In the genomic region with DNA sequence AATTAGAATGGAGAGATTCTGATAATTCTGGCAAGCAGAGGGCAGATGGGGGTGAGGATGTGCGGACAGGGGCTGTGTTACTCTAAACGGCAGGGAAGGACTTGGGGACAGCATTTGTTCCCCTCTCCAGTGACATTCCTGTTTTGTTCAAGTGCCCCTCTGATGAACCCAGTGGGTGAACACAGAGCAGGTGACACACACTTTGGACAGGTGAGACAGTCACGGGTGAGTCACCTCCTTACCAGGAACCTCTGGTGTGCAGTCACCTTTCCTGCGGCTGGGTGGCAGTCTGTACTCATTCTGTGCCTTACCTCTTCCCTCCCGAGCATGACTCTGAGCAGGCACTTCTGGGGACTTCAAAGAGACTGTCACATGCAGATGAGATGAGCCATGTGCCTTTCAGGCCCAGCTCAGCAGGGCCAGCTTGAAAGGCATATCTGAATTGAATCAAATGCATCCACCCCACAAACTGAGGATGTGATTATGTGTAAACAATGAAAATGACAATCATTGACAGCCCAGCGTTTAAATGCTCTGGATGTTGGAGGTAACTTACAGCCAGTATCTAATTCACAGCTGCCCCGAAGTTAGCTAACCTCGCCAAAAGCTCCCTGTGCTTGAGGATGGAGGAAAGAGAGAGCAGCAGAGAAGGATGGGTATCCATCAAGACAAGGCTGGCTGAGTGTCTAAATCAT, we compare ENCODE assay signal across 8 cellular contexts.
DNase-seq lines count a peak whose midpoint lies in the region; ATAC-seq lines count a peak whose summit lies in the region.
"Not testable (repeated sequence)": the region's sequence is repeated elsewhere in the genome, so short reads cannot be mapped to it uniquely, and the experiment has no call there.

No MANE protein-coding gene starts in this region.

- peak; percentile 63 for ATAC-seq in GM18511 (IDR thresholded peaks at IDR 0.05; ENCODE audit: unreplicated experiment)
- ATAC-seq in GM21381 (IDR thresholded peaks at IDR 0.05; ENCODE audit: unreplicated experiment): peak; percentile 72
- peak; percentile 54 for ATAC-seq in HG02884 (IDR thresholded peaks at IDR 0.05; ENCODE audit: unreplicated experiment)
- peak; percentile 76 for ATAC-seq in HG03460 (IDR thresholded peaks at IDR 0.05; ENCODE audit: unreplicated experiment)
- ATAC-seq in activated CD4-positive, CD25-positive, alpha-beta regulatory T cell treated with anti-CD3 and anti-CD28 coated beads, Interleukin-2, amount 50 U/mL, for 24 hours: peak; percentile 84 to 86
- peak; percentile 93 for ATAC-seq in activated naive CD8-positive, alpha-beta T cell treated with anti-CD3 and anti-CD28 coated beads, Interleukin-2, amount 10 ng/mL, durations not matched to agents 7 days and 5 days (ENCODE audit: low read depth)
- ATAC-seq in left colon: peak; percentile 98
- ATAC-seq in stimulated activated effector memory CD8-positive, alpha-beta T cell treated with anti-CD3 and anti-CD28 coated beads, Interleukin-12 subunit alpha, Interleukin-12 subunit beta, amount 100 ng/mL, for 72 hours: peak; percentile 92

- H3K36me3 Mint-ChIP-seq in activated naive CD8-positive, alpha-beta T cell treated with anti-CD3 and anti-CD28 coated beads, Interleukin-2, amount 10 ng/mL, durations not matched to agents 7 days and 5 days; stimulated activated effector memory CD8-positive, alpha-beta T cell treated with anti-CD3 and anti-CD28 coated beads, Interleukin-12 subunit alpha, Interleukin-12 subunit beta, amount 100 ng/mL, for 72 hours: not testable (repeated sequence)

- not testable (repeated sequence) for H3K4me3 Mint-ChIP-seq in activated naive CD8-positive, alpha-beta T cell treated with anti-CD3 and anti-CD28 coated beads, Interleukin-2, amount 10 ng/mL, durations not matched to agents 7 days and 5 days; stimulated activated effector memory CD8-positive, alpha-beta T cell treated with anti-CD3 and anti-CD28 coated beads, Interleukin-12 subunit alpha, Interleukin-12 subunit beta, amount 100 ng/mL, for 72 hours

- H3K4me1 Mint-ChIP-seq in activated naive CD8-positive, alpha-beta T cell treated with anti-CD3 and anti-CD28 coated beads, Interleukin-2, amount 10 ng/mL, durations not matched to agents 7 days and 5 days: not testable (repeated sequence)
- H3K4me1 Mint-ChIP-seq in stimulated activated effector memory CD8-positive, alpha-beta T cell treated with anti-CD3 and anti-CD28 coated beads, Interleukin-12 subunit alpha, Interleukin-12 subunit beta, amount 100 ng/mL, for 72 hours: peaks cover 35% of the 10 kb centered on the region

- H3K27ac Mint-ChIP-seq in activated naive CD8-positive, alpha-beta T cell treated with anti-CD3 and anti-CD28 coated beads, Interleukin-2, amount 10 ng/mL, durations not matched to agents 7 days and 5 days; stimulated activated effector memory CD8-positive, alpha-beta T cell treated with anti-CD3 and anti-CD28 coated beads, Interleukin-12 subunit alpha, Interleukin-12 subunit beta, amount 100 ng/mL, for 72 hours: not testable (repeated sequence)

- not testable (repeated sequence) for H3K27me3 Mint-ChIP-seq in activated naive CD8-positive, alpha-beta T cell treated with anti-CD3 and anti-CD28 coated beads, Interleukin-2, amount 10 ng/mL, durations not matched to agents 7 days and 5 days

- intact Hi-C loops in left colon (cut with DNase I, micrococcal nuclease): not testable (repeated sequence)

- H3K9me3 Mint-ChIP-seq in activated naive CD8-positive, alpha-beta T cell treated with anti-CD3 and anti-CD28 coated beads, Interleukin-2, amount 10 ng/mL, durations not matched to agents 7 days and 5 days; stimulated activated effector memory CD8-positive, alpha-beta T cell treated with anti-CD3 and anti-CD28 coated beads, Interleukin-12 subunit alpha, Interleukin-12 subunit beta, amount 100 ng/mL, for 72 hours: not testable (repeated sequence)

- DNase-seq in activated naive CD8-positive, alpha-beta T cell treated with anti-CD3 and anti-CD28 coated beads, Interleukin-2, amount 10 ng/mL, durations not matched to agents 7 days and 5 days; left colon; stimulated activated effector memory CD8-positive, alpha-beta T cell treated with anti-CD3 and anti-CD28 coated beads, Interleukin-12 subunit alpha, Interleukin-12 subunit beta, amount 100 ng/mL, for 72 hours (ENCODE audit: low spot score in 2 of 2): not testable (repeated sequence)

- POLR2A ChIA-PET in activated naive CD8-positive, alpha-beta T cell treated with anti-CD3 and anti-CD28 coated beads, Interleukin-2, amount 10 ng/mL, durations not matched to agents 7 days and 5 days (lab: Charles Lee): not testable (repeated sequence)
